9 cellular contexts compared by ENCODE assay signal in the genomic region with DNA sequence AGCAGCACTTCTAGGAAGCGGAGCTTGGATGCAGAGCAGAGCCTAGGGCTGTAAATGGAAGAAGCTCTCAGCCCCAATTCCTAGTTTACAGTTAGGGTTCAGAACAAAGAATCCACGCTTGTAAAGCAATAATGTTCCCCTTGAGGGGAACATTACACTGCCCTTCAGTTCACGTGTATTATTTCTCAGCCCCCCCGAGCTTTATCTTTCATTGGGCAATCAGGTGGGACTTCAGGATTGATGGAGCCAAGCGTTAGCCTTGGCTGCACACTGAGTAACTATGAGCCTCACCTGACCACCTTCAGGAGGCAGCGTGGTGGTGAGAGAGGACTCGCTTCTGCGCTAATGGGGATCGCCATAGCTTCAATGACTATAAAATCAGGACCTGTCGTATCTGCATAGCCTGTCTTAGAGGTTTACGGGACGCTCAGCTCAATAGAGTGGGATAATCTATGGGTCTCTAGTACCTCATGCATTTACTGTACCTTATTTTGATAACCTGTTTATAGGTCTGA.
DNase-seq lines count a peak whose midpoint lies in the region; ATAC-seq, FAIRE-seq and TF ChIP-seq lines count a peak whose summit lies in the region.
"Had no signal": no experiment of that assay in that cellular context is flagged by ENCODE, and none has a peak within 500 bp of the region (broad histone marks: within the 10 kb centered on the region; RNA-seq: fewer than 3 reads in every experiment).

No MANE protein-coding gene starts in this region.

- no peaks in the 10 kb centered on the region for H4K20me1 ChIP-seq in GM12878 (ENCODE audit: control insufficient read depth, insufficient read depth)
- H4K20me1 ChIP-seq: BLaER1 treated with 17β-estradiol and CSF1 and Interleukin-3, amounts not matched to agents 10 nM and 100 nM had no signal

- BruUV-seq in GM12878 (replicated peaks; lab: Mats Ljungman, UMichigan): no TSS peak

- H3K4me1 ChIP-seq in GM12878 (ENCODE audit: control insufficient read depth, insufficient read depth, low read length) (no peaks in the 10 kb centered on the region), stomach smooth muscle (ENCODE audit: control insufficient read depth, insufficient read depth, low read length) (peaks cover 6% of the 10 kb centered on the region)
- H3K4me1 ChIP-seq: BLaER1 treated with 17β-estradiol and CSF1 and Interleukin-3, amounts not matched to agents 10 nM and 100 nM had no signal

- RAD21 ChIA-PET in GM12878 (lab: Charles Lee; ENCODE audit: unreplicated experiment): no interaction called here

- H3K9me3 ChIP-seq in GM12878 (replicated peaks; ENCODE audit: control insufficient read depth, insufficient read depth, low read length) (no peaks in the 10 kb centered on the region), stomach smooth muscle (ENCODE audit: control insufficient read depth in 2 of 2, low read length in 2 of 2) (no peaks in the 10 kb centered on the region)

- no peak overlapping the region for H3K27ac ChIP-seq in GM12878 (ENCODE audit: control insufficient read depth, insufficient read depth)
- peak overlapping the region; percentile 53 for H3K27ac ChIP-seq in stomach smooth muscle (ENCODE audit: low read length)
- H3K27ac ChIP-seq: BLaER1 treated with 17β-estradiol and CSF1 and Interleukin-3, amounts not matched to agents 10 nM and 100 nM had no signal

- no peak for TF ChIP-seq CTCF in GM12878 (IDR thresholded peaks at IDR 0.05 in 2 of 3, conservative IDR thresholded peaks at IDR 0.05 in 1 of 3; ENCODE audit: control insufficient read depth in 2 of 3, extremely low read depth in 1 of 3, insufficient read depth in 1 of 3, low read depth in 3 of 3, low read length in 3 of 3)

- ATAC-seq in GM12878: peak; percentile 38; the same call in 2 of the 3 replicates
- ATAC-seq in left colon: peak; percentile 24
- ATAC-seq in left lobe of liver: no peak

- H3K27me3 ChIP-seq in GM12878 (replicated peaks in 1 of 2; ENCODE audit: control insufficient read depth in 2 of 2, insufficient read depth in 2 of 2, low read length in 1 of 2): peaks cover 0 to 3% of the 10 kb centered on the region in 2 experiments; a peak in 1 of 4 replicates
- no peaks in the 10 kb centered on the region for H3K27me3 ChIP-seq in stomach smooth muscle (ENCODE audit: control insufficient read depth in 1 of 2, insufficient read depth in 2 of 2, low read length in 2 of 2)
- H3K27me3 ChIP-seq: BLaER1 treated with 17β-estradiol and CSF1 and Interleukin-3, amounts not matched to agents 10 nM and 100 nM had no signal

- no peak for FAIRE-seq in GM12878 (lab: Jason Lieb, UNC)

- H3K4me3 ChIP-seq in GM12878 (no peak overlapping the region), stomach smooth muscle (ENCODE audit: low read length in 2 of 2) (peak overlapping the region; percentile 79)
- H3K4me3 ChIP-seq: BLaER1 treated with 17β-estradiol and CSF1 and Interleukin-3, amounts not matched to agents 10 nM and 100 nM had no signal

- 2% methylated on average over 12 of the region's 12 CpGs for WGBS in GM12878 (ENCODE audit: insufficient coverage, insufficient replicate concordance, low lambda C conversion rate, missing lambda C conversion rate)

- SMC1A ChIA-PET in GM12878 (lab: Charles Lee; ENCODE audit: uncharacterized antibody, unreplicated experiment): interaction anchor here (0.5 kb wide), 1 partner anchor 307 kb away, joined by 3 read pairs; no protein-coding TSS in a partner anchor

- intact Hi-C loops in GM12878 (cut with micrococcal nuclease; ENCODE audit: unreplicated experiment): no loop called here
- intact Hi-C loops in left colon (cut with DNase I, micrococcal nuclease): no loop called here

- TF ChIP-seq POLR2A in GM12878 (IDR thresholded peaks at IDR 0.05; ENCODE audit: low read depth, low read length): no peak

- POLR2A ChIA-PET in GM12878 (lab: Charles Lee): no interaction called here

- no peaks in the 10 kb centered on the region for H3K79me2 ChIP-seq in GM12878 (ENCODE audit: control insufficient read depth, insufficient read depth, low read length)

- H3K9ac ChIP-seq in GM12878 (ENCODE audit: control insufficient read depth, insufficient read depth, low read length) (no peak overlapping the region), stomach smooth muscle (ENCODE audit: low read length in 2 of 2) (peak overlapping the region; percentile 51 to 84)
- H3K9ac ChIP-seq: BLaER1 treated with 17β-estradiol and CSF1 and Interleukin-3, amounts not matched to agents 10 nM and 100 nM had no signal

- H3K36me3 ChIP-seq in GM12878 (ENCODE audit: control insufficient read depth in 2 of 2, insufficient read depth in 2 of 2, low read length in 1 of 2): no peaks in the 10 kb centered on the region
- H3K36me3 ChIP-seq in stomach smooth muscle (ENCODE audit: control insufficient read depth in 2 of 2, insufficient read depth in 2 of 2, low read length in 2 of 2): no peaks in the 10 kb centered on the region
- H3K36me3 ChIP-seq: BLaER1 treated with 17β-estradiol and CSF1 and Interleukin-3, amounts not matched to agents 10 nM and 100 nM had no signal

- CTCF ChIA-PET in GM12878 (lab: Yijun Ruan, JAX): interaction anchor here (0.6 kb wide), 1 partner anchor 1862 kb away, joined by 3 read pairs; no protein-coding TSS in a partner anchor

- peak; percentile 15 for DNase-seq in NCI-H2227 (lab: John Stamatoyannopoulos, UW; ENCODE audit: unreplicated experiment)
- DNase-seq in NCI-H2227 treated with DMSO at 0.1 percent for 48 hours (lab: John Stamatoyannopoulos, UW): no peak
- DNase-seq in GM12878 (ENCODE audit: low read depth, low spot score): no peak
- DNase-seq in left colon: peak in 1 of 2 donors; percentile 6
- no peak for DNase-seq in SW 1271 (lab: John Stamatoyannopoulos, UW)
- DNase-seq in left lobe of liver (ENCODE audit: low spot score): no peak
- no peak for DNase-seq in mucosa of gallbladder (ENCODE audit: low spot score)

- in situ Hi-C loops in GM12878 (cut with MboI): no loop called here

- H3K4me2 ChIP-seq in GM12878 (ENCODE audit: control insufficient read depth, insufficient read depth): no peak overlapping the region
- H3K4me2 ChIP-seq: BLaER1 treated with 17β-estradiol and CSF1 and Interleukin-3, amounts not matched to agents 10 nM and 100 nM had no signal

- no peak overlapping the region for H2AFZ ChIP-seq in GM12878 (ENCODE audit: control insufficient read depth, low read depth, low read length)

- no peak for TF ChIP-seq RAD21 in GM12878 (IDR thresholded peaks at IDR 0.05; ENCODE audit: insufficient read depth, low read depth, low read length)

- TF ChIP-seq EP300 in GM12878 (IDR thresholded peaks at IDR 0.05; ENCODE audit: borderline replicate concordance in 1 of 2, control insufficient read depth in 1 of 2, low read depth in 2 of 2, low read length in 2 of 2): no peak

TF ChIP-seq in GM12878, 131 proteins besides CTCF, POLR2A, EP300 and RAD21:
- TF ChIP-seq, protein P1, sequence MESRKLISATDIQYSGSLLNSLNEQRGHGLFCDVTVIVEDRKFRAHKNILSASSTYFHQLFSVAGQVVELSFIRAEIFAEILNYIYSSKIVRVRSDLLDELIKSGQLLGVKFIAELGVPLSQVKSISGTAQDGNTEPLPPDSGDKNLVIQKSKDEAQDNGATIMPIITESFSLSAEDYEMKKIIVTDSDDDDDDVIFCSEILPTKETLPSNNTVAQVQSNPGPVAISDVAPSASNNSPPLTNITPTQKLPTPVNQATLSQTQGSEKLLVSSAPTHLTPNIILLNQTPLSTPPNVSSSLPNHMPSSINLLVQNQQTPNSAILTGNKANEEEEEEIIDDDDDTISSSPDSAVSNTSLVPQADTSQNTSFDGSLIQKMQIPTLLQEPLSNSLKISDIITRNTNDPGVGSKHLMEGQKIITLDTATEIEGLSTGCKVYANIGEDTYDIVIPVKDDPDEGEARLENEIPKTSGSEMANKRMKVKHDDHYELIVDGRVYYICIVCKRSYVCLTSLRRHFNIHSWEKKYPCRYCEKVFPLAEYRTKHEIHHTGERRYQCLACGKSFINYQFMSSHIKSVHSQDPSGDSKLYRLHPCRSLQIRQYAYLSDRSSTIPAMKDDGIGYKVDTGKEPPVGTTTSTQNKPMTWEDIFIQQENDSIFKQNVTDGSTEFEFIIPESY (IDR thresholded peaks at IDR 0.05): no peak
- no peak for TF ChIP-seq SREBF1 (IDR thresholded peaks at IDR 0.05; ENCODE audit: low read length)
- no peak for TF ChIP-seq FOS (IDR thresholded peaks at IDR 0.05; ENCODE audit: borderline replicate concordance, extremely low read depth, insufficient read length)
